In the genomic region with DNA sequence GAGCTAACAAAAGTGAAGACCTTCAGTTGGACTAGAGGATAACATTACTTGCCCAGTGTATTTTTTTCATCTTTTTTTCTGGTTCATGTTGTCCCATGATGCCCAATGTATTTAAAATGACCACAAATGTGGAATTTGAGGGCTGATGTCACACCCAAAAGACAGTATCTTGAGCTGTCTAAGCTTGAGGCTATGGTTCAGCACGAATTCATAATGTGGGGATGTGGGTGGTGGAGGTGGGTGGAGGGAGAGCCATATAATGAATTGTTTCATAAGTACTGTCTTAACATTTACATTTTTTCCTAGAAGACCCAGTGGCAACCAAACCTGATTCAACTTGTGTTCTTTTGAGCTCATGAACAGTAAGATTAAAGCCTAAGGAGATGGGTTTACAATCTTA, we compare ENCODE assay signal across 18 cellular contexts. TPM values are rescaled to one million over a fixed set of nuclear protein-coding genes. Genes with fewer than 3 reads are reported as not detected.
DNase-seq lines count a peak whose midpoint lies in the region; ATAC-seq and TF ChIP-seq lines count a peak whose summit lies in the region.
"Had no signal": no experiment of that assay in that cellular context is flagged by ENCODE, and none has a peak within 500 bp of the region (broad histone marks: within the 10 kb centered on the region; RNA-seq: fewer than 3 reads in every experiment).

No MANE protein-coding gene starts in this region.

- no peak overlapping the region for H3K4me2 ChIP-seq in GM23338
- H3K4me2 ChIP-seq: KMS-11 had no signal

- no peaks in the 10 kb centered on the region for H3K27me3 Mint-ChIP-seq in activated CD4-positive, alpha-beta T cell treated with anti-CD3 and anti-CD28 coated beads for 36 hours
- no peaks in the 10 kb centered on the region for H3K27me3 Mint-ChIP-seq in activated naive CD4-positive, alpha-beta T cell treated with anti-CD3 and anti-CD28 coated beads, Interleukin-2, amount 10 ng/mL, durations not matched to agents 7 days and 5 days
- H3K27me3 Mint-ChIP-seq in brain (no peaks in the 10 kb centered on the region), GM23338 (ENCODE audit: insufficient read depth, low read depth, poor library complexity) (peaks cover 1% of the 10 kb centered on the region)
- no peaks in the 10 kb centered on the region for H3K27me3 Mint-ChIP-seq in stimulated activated naive CD8-positive, alpha-beta T cell treated with anti-CD3 and anti-CD28 coated beads, Interleukin-15, Interleukin-2, amounts not matched to agents 100 ng/mL and 50 ng/mL, for 24 hours
- H3K27me3 Mint-ChIP-seq: CD8-positive, alpha-beta memory T cell had no signal

- H3K9me3 Mint-ChIP-seq in activated CD4-positive, alpha-beta T cell treated with anti-CD3 and anti-CD28 coated beads for 36 hours (ENCODE audit: low read depth), result no peaks in the 10 kb centered on the region
- H3K9me3 Mint-ChIP-seq in activated naive CD4-positive, alpha-beta T cell treated with anti-CD3 and anti-CD28 coated beads, Interleukin-2, amount 50 U/mL, for 72 hours, result no peaks in the 10 kb centered on the region
- H3K9me3 Mint-ChIP-seq in activated naive CD4-positive, alpha-beta T cell treated with anti-CD3 and anti-CD28 coated beads, Interleukin-2, amount 10 ng/mL, durations not matched to agents 7 days and 5 days, result no peaks in the 10 kb centered on the region
- H3K9me3 Mint-ChIP-seq in brain (no peaks in the 10 kb centered on the region), GM23338 (no peaks in the 10 kb centered on the region)
- H3K9me3 Mint-ChIP-seq in stimulated activated naive CD8-positive, alpha-beta T cell treated with anti-CD3 and anti-CD28 coated beads, Interleukin-15, Interleukin-2, amounts not matched to agents 100 ng/mL and 50 ng/mL, for 24 hours, result no peaks in the 10 kb centered on the region
- H3K9me3 Mint-ChIP-seq: CD8-positive, alpha-beta memory T cell had no signal

- H3K4me1 ChIP-seq in GM23338 (ENCODE audit: insufficient read depth), result peaks cover 12% of the 10 kb centered on the region; the same call in 1 of the 2 replicates

- H3K79me2 ChIP-seq in GM23338 (replicated peaks; ENCODE audit: insufficient read depth), result no peaks in the 10 kb centered on the region

- peak; percentile 62 for ATAC-seq in activated CD4-positive, alpha-beta T cell treated with anti-CD3 and anti-CD28 coated beads for 36 hours
- ATAC-seq in activated naive CD4-positive, alpha-beta T cell treated with anti-CD3 and anti-CD28 coated beads, Interleukin-2, amount 50 U/mL, for 72 hours, result peak; percentile 46 to 51
- no peak for ATAC-seq in GM23338
- ATAC-seq: GM12878 had no signal

- intact Hi-C loops in activated CD4-positive, alpha-beta T cell treated with anti-CD3 and anti-CD28 coated beads for 36 hours (cut with DNase I, micrococcal nuclease), result no loop called here

- TF ChIP-seq CTCF in brain (conservative IDR thresholded peaks at IDR 0.05), result no peak
- TF ChIP-seq CTCF in GM23338 (conservative IDR thresholded peaks at IDR 0.05; ENCODE audit: low read depth in 2 of 2), result no peak

- H3K27me3 ChIP-seq in GM23338 (ENCODE audit: insufficient read depth), result no peaks in the 10 kb centered on the region
- H3K27me3 ChIP-seq: BLaER1 treated with 17β-estradiol and CSF1 and Interleukin-3, amounts not matched to agents 10 nM and 100 nM had no signal

- peaks cover 15% of the 10 kb centered on the region for H3K4me1 Mint-ChIP-seq in activated CD4-positive, alpha-beta T cell treated with anti-CD3 and anti-CD28 coated beads for 36 hours
- peaks cover 5% of the 10 kb centered on the region for H3K4me1 Mint-ChIP-seq in activated naive CD4-positive, alpha-beta T cell treated with anti-CD3 and anti-CD28 coated beads, Interleukin-2, amount 10 ng/mL, durations not matched to agents 7 days and 5 days
- H3K4me1 Mint-ChIP-seq in brain (peaks cover 31% of the 10 kb centered on the region), GM23338 (peaks cover 15% of the 10 kb centered on the region)
- H3K4me1 Mint-ChIP-seq in stimulated activated naive CD8-positive, alpha-beta T cell treated with anti-CD3 and anti-CD28 coated beads, Interleukin-15, Interleukin-2, amounts not matched to agents 100 ng/mL and 50 ng/mL, for 24 hours (ENCODE audit: low read depth), result peaks cover 28% of the 10 kb centered on the region

- H3K4me3 ChIP-seq in GM23338, result no peak overlapping the region
- H3K4me3 ChIP-seq: BLaER1 treated with 17β-estradiol and CSF1 and Interleukin-3, amounts not matched to agents 10 nM and 100 nM; GM12878 had no signal

- H3K36me3 ChIP-seq in GM23338 (ENCODE audit: insufficient read depth), result peaks cover 30% of the 10 kb centered on the region

- H3K27ac Mint-ChIP-seq in activated CD4-positive, alpha-beta T cell treated with anti-CD3 and anti-CD28 coated beads for 36 hours, result peak overlapping the region; percentile 61
- peak overlapping the region; percentile 71 to 76 for H3K27ac Mint-ChIP-seq in activated naive CD4-positive, alpha-beta T cell treated with anti-CD3 and anti-CD28 coated beads, Interleukin-2, amount 50 U/mL, for 72 hours
- H3K27ac Mint-ChIP-seq in activated naive CD4-positive, alpha-beta T cell treated with anti-CD3 and anti-CD28 coated beads, Interleukin-2, amount 10 ng/mL, durations not matched to agents 7 days and 5 days, result no peak overlapping the region
- peak overlapping the region in 3 of 5 experiments; percentile 68 to 79 (median 69) for H3K27ac Mint-ChIP-seq in brain
- peak overlapping the region; percentile 89 for H3K27ac Mint-ChIP-seq in stimulated activated naive CD8-positive, alpha-beta T cell treated with anti-CD3 and anti-CD28 coated beads, Interleukin-15, Interleukin-2, amounts not matched to agents 100 ng/mL and 50 ng/mL, for 24 hours
- no peak overlapping the region for H3K27ac Mint-ChIP-seq in GM23338

- no peak overlapping the region for H3K4me3 Mint-ChIP-seq in activated CD4-positive, alpha-beta T cell treated with anti-CD3 and anti-CD28 coated beads for 36 hours
- no peak overlapping the region for H3K4me3 Mint-ChIP-seq in activated naive CD4-positive, alpha-beta T cell treated with anti-CD3 and anti-CD28 coated beads, Interleukin-2, amount 10 ng/mL, durations not matched to agents 7 days and 5 days
- no peak overlapping the region for H3K4me3 Mint-ChIP-seq in brain
- peak overlapping the region; percentile 28 for H3K4me3 Mint-ChIP-seq in stimulated activated naive CD8-positive, alpha-beta T cell treated with anti-CD3 and anti-CD28 coated beads, Interleukin-15, Interleukin-2, amounts not matched to agents 100 ng/mL and 50 ng/mL, for 24 hours
- no peak overlapping the region for H3K4me3 Mint-ChIP-seq in GM23338
- H3K4me3 Mint-ChIP-seq: CD8-positive, alpha-beta memory T cell had no signal

- no peaks in the 10 kb centered on the region for H3K9me2 ChIP-seq in GM23338 (ENCODE audit: insufficient read depth)

- 0 out of 2 replicates have a peak, but pooled peaks cover 6% of the 10 kb centered on the region for H3F3A ChIP-seq in GM23338 (replicated peaks; ENCODE audit: low read depth)

- peaks cover 41% of the 10 kb centered on the region for H3K36me3 Mint-ChIP-seq in activated CD4-positive, alpha-beta T cell treated with anti-CD3 and anti-CD28 coated beads for 36 hours (ENCODE audit: low read depth)
- peaks cover 15 to 25% of the 10 kb centered on the region in 2 donors for H3K36me3 Mint-ChIP-seq in activated naive CD4-positive, alpha-beta T cell treated with anti-CD3 and anti-CD28 coated beads, Interleukin-2, amount 50 U/mL, for 72 hours
- H3K36me3 Mint-ChIP-seq in activated naive CD4-positive, alpha-beta T cell treated with anti-CD3 and anti-CD28 coated beads, Interleukin-2, amount 10 ng/mL, durations not matched to agents 7 days and 5 days, result peaks cover 51% of the 10 kb centered on the region
- peaks cover 68% of the 10 kb centered on the region for H3K36me3 Mint-ChIP-seq in brain
- H3K36me3 Mint-ChIP-seq in stimulated activated naive CD8-positive, alpha-beta T cell treated with anti-CD3 and anti-CD28 coated beads, Interleukin-15, Interleukin-2, amounts not matched to agents 100 ng/mL and 50 ng/mL, for 24 hours (ENCODE audit: low read depth), result peaks cover 68% of the 10 kb centered on the region
- peaks cover 57% of the 10 kb centered on the region for H3K36me3 Mint-ChIP-seq in GM23338 (ENCODE audit: low read depth)

- H3K27ac ChIP-seq in GM23338 (ENCODE audit: low read depth), result no peak overlapping the region
- H3K27ac ChIP-seq: KMS-11, RWPE1 had no signal

- H4K20me1 ChIP-seq in GM23338 (replicated peaks; ENCODE audit: insufficient read depth), result 0 out of 2 replicates have a peak, but pooled peaks cover 5% of the 10 kb centered on the region

- CTCF ChIA-PET in activated CD4-positive, alpha-beta T cell treated with anti-CD3 and anti-CD28 coated beads for 36 hours (lab: Charles Lee), result interaction anchor here (0.8 to 1.5 kb wide), 4 partner anchors 13 to 87 kb away, joined by 3 to 5 read pairs (median 3); no protein-coding TSS in a partner anchor
- CTCF ChIA-PET in activated naive CD4-positive, alpha-beta T cell treated with anti-CD3 and anti-CD28 coated beads, Interleukin-2, amount 10 ng/mL, durations not matched to agents 7 days and 5 days (lab: Charles Lee), result interaction anchor here (0.5 kb wide), 1 partner anchor 326 kb away, joined by 3 read pairs; no protein-coding TSS in a partner anchor

- DNase-seq in activated CD4-positive, alpha-beta T cell treated with anti-CD3 and anti-CD28 coated beads for 36 hours, result peak; percentile 19
- no peak for DNase-seq in activated CD4-positive, alpha-beta T cell treated with anti-CD3 and anti-CD28 coated beads for 4 hours
- DNase-seq in activated naive CD4-positive, alpha-beta T cell treated with anti-CD3 and anti-CD28 coated beads, Interleukin-2, amount 50 U/mL, for 72 hours (ENCODE audit: low spot score in 2 of 2), result no peak
- no peak for DNase-seq in activated naive CD4-positive, alpha-beta T cell treated with anti-CD3 and anti-CD28 coated beads, Interleukin-2, amount 10 ng/mL, durations not matched to agents 7 days and 5 days
- DNase-seq in GM23338 (ENCODE audit: low spot score) (no peak), NCI-H748 (lab: John Stamatoyannopoulos, UW; ENCODE audit: unreplicated experiment) (no peak)
- DNase-seq: CD8-positive, alpha-beta memory T cell; DMS 273 treated with DMSO at 0.1 percent for 48 hours; GDM1; NCI-H1436 treated with DMSO at 0.1 percent for 48 hours; NCI-H2081; NCI-H774 had no signal

- no peak overlapping the region for H2AFZ ChIP-seq in GM23338

- POLR2A ChIA-PET in activated CD4-positive, alpha-beta T cell treated with anti-CD3 and anti-CD28 coated beads for 36 hours (lab: Charles Lee), result interaction anchor here (0.6 kb wide), 1 partner anchor 15 kb away, joined by 4 read pairs; no protein-coding TSS in a partner anchor

RNA-seq across cellular contexts. Expression of a gene that starts 37.5 kb away (rescaled TPM):
- 10 to 100 TPM; 31.1 to 32.2 TPM for total RNA-seq in activated CD4-positive, alpha-beta T cell treated with anti-CD3 and anti-CD28 coated beads for 36 hours
- total RNA-seq in activated naive CD4-positive, alpha-beta T cell treated with anti-CD3 and anti-CD28 coated beads, Interleukin-2, amount 50 U/mL, for 72 hours, result 10 to 100 TPM; 12.9 to 16.3 TPM
- polyA plus RNA-seq in brain (ENCODE audit: insufficient read depth, low read depth, low replicate concordance) (16.9 TPM), GM23338 (2016; fragmentation: Nextera tagmentation; extraction: Ambion mirVana) (73.0 and 74.4 TPM in 2 replicates)
- 112 and 124 TPM in 2 replicates for total RNA-seq in GM23338 (2014; rRNA removed; shearing (Covaris generic))
- polyA plus RNA-seq: CD8-positive, alpha-beta memory T cell had no signal

Comparison
In these comparisons a context has a peak if more than half of its experiments do, and no peak if none do; other contexts are left out.
1. H3K27ac Mint-ChIP-seq: peak in activated CD4-positive, alpha-beta T cell treated with anti-CD3 and anti-CD28 coated beads for 36 hours (single experiment), activated naive CD4-positive, alpha-beta T cell treated with anti-CD3 and anti-CD28 coated beads, Interleukin-2, amount 50 U/mL, for 72 hours (2 of 2), brain (3 of 5) and stimulated activated naive CD8-positive, alpha-beta T cell treated with anti-CD3 and anti-CD28 coated beads, Interleukin-15, Interleukin-2, amounts not matched to agents 100 ng/mL and 50 ng/mL, for 24 hours (single experiment); none in activated naive CD4-positive, alpha-beta T cell treated with anti-CD3 and anti-CD28 coated beads, Interleukin-2, amount 10 ng/mL, durations not matched to agents 7 days and 5 days (single experiment) and GM23338 (single experiment).